Comparison of ENCODE assay signal across 16 cellular contexts in the genomic region with DNA sequence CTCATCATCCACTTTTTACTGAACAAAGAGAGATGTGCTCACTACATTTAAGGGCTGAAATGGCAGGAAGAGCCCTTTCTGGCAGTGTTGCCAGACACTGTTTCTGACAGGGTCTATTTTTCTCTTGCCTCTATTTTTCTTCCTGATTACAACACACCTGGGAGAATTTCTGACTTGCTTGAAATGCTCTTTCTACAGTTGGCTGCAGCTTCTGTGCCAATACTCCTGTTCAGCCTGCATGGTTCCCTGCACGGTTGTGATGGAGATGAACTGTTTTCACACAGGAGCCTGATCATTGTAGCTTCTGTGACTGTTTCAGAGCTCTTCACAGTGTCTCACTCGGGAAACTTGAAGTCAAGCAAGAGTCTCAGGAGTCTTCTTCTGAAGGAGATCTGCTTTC.
"Had no signal": no experiment of that assay in that cellular context is flagged by ENCODE, and none has a peak within 500 bp of the region (broad histone marks: within the 10 kb centered on the region; RNA-seq: fewer than 3 reads in every experiment).

No MANE protein-coding gene starts in this region.

- H3K4me1 ChIP-seq: gastroesophageal sphincter, heart right ventricle, testis had no signal

- H3K36me3 ChIP-seq: gastroesophageal sphincter, heart right ventricle had no signal

- H3K27me3 Mint-ChIP-seq: activated naive CD8-positive, alpha-beta T cell treated with anti-CD3 and anti-CD28 coated beads, Interleukin-2, amount 50 U/mL, for 24 hours had no signal

- H3K4me1 Mint-ChIP-seq: activated B cell treated with CpG ODN at 0.5 μM for 24 hours; activated CD4-positive, alpha-beta T cell treated with anti-CD3 and anti-CD28 coated beads, Interleukin-2, amount 10 ng/mL, durations not matched to agents 24 days and 14 days; activated naive CD8-positive, alpha-beta T cell treated with anti-CD3 and anti-CD28 coated beads, Interleukin-2, amount 50 U/mL, for 24 hours; naive B cell had no signal

- H3K9me3 Mint-ChIP-seq: activated CD4-positive, alpha-beta T cell treated with anti-CD3 and anti-CD28 coated beads, Interleukin-2, amount 10 ng/mL, durations not matched to agents 24 days and 14 days; activated naive CD8-positive, alpha-beta T cell treated with anti-CD3 and anti-CD28 coated beads, Interleukin-2, amount 50 U/mL, for 24 hours; effector memory CD8-positive, alpha-beta T cell; naive B cell; stimulated activated naive CD8-positive, alpha-beta T cell treated with anti-CD3 and anti-CD28 coated beads, Interleukin-15, amount 100 ng/mL, for 72 hours had no signal

- H3K4me3 ChIP-seq: gastroesophageal sphincter, heart right ventricle, testis had no signal

- H3K27ac ChIP-seq: gastroesophageal sphincter, heart right ventricle, testis had no signal

- H3K36me3 Mint-ChIP-seq: naive B cell had no signal

- H3K27me3 ChIP-seq: gastroesophageal sphincter, heart right ventricle, testis had no signal

- H3K9me3 ChIP-seq: gastroesophageal sphincter, testis had no signal

- DNase-seq: activated B cell treated with CpG ODN at 0.5 μM for 24 hours; activated CD4-positive, alpha-beta T cell treated with anti-CD3 and anti-CD28 coated beads, Interleukin-2, amount 10 ng/mL, durations not matched to agents 24 days and 14 days; activated CD8-positive, alpha-beta memory T cell treated with anti-CD3 and anti-CD28 coated beads, Interleukin-2, amount 50 U/mL, for 48 hours; activated naive CD4-positive, alpha-beta T cell; activated naive CD8-positive, alpha-beta T cell treated with anti-CD3 and anti-CD28 coated beads, Interleukin-2, amount 50 U/mL, for 24 hours; aorta; dermis blood vessel endothelial cell; effector memory CD8-positive, alpha-beta T cell; heart right ventricle; naive B cell; right cardiac atrium; stimulated activated CD4-positive, alpha-beta T cell treated with anti-CD3 and anti-CD28 coated beads, Interleukin-4, amount 100 ng/mL, for 4 hours; stimulated activated naive CD8-positive, alpha-beta T cell treated with anti-CD3 and anti-CD28 coated beads, Interleukin-15, amount 100 ng/mL, for 72 hours; SW 1271; testis had no signal

- ATAC-seq: activated naive CD8-positive, alpha-beta T cell treated with anti-CD3 and anti-CD28 coated beads, Interleukin-2, amount 50 U/mL, for 24 hours; effector memory CD8-positive, alpha-beta T cell; gastroesophageal sphincter; heart right ventricle; right cardiac atrium; stimulated activated naive CD8-positive, alpha-beta T cell treated with anti-CD3 and anti-CD28 coated beads, Interleukin-15, amount 100 ng/mL, for 72 hours had no signal

- H3K4me3 Mint-ChIP-seq: activated B cell treated with CpG ODN at 0.5 μM for 24 hours; activated CD4-positive, alpha-beta T cell treated with anti-CD3 and anti-CD28 coated beads, Interleukin-2, amount 10 ng/mL, durations not matched to agents 24 days and 14 days; activated naive CD8-positive, alpha-beta T cell treated with anti-CD3 and anti-CD28 coated beads, Interleukin-2, amount 50 U/mL, for 24 hours; effector memory CD8-positive, alpha-beta T cell; naive B cell; stimulated activated naive CD8-positive, alpha-beta T cell treated with anti-CD3 and anti-CD28 coated beads, Interleukin-15, amount 100 ng/mL, for 72 hours had no signal

- H3K27ac Mint-ChIP-seq: activated B cell treated with CpG ODN at 0.5 μM for 24 hours; activated CD4-positive, alpha-beta T cell treated with anti-CD3 and anti-CD28 coated beads, Interleukin-2, amount 10 ng/mL, durations not matched to agents 24 days and 14 days; activated naive CD8-positive, alpha-beta T cell treated with anti-CD3 and anti-CD28 coated beads, Interleukin-2, amount 50 U/mL, for 24 hours; effector memory CD8-positive, alpha-beta T cell had no signal
